2 cellular contexts compared by ENCODE assay signal in the genomic region with DNA sequence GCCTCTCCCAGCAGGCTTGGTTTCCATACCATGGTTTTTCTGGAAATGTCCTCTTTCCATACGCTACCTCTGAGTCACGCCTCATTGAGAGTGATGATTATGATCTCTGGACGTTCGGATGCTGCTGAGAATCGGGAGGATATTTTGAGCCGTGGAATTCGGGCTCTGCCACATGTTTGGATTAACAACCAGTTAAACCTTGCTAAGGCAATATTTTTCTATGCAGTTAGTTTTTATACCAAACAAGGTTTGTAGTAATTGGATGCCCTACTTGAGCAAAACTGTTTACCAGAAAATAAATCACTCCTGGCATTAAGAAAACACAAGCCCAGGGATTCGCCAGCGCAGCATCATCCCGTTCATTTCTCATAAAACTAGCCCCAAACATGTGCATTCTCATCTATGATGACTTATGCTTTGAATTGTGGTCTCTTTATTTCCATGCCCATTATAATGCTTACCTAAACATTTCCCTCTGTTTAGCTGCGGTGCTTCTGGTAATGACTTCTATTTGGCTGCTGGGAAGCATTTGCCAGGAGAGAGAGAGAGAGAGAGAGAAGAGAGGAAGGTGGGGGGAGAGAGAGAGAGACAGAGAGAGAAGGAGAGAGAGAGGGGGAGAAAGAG.
TF ChIP-seq lines count a peak whose summit lies in the region.

No MANE protein-coding gene starts in this region.

TF ChIP-seq in HEK293, 187 proteins besides CTCF, POLR2A, EP300 and RAD21 (continued from another document and continues in another):
- no peak for TF ChIP-seq ZNF530 (tag by site-specific recombination; IDR thresholded peaks at IDR 0.05; ENCODE audit: low read depth)
- TF ChIP-seq ZNF48 (tag by site-specific recombination; IDR thresholded peaks at IDR 0.05) = no peak
- TF ChIP-seq ZNF214 (tag by site-specific recombination; IDR thresholded peaks at IDR 0.05; ENCODE audit: borderline replicate concordance) = no peak
- TF ChIP-seq EGR2 (tag by site-specific recombination; IDR thresholded peaks at IDR 0.05; ENCODE audit: low read depth) = no peak
- TF ChIP-seq ZNF239 (tag by site-specific recombination; IDR thresholded peaks at IDR 0.05) = no peak
- no peak for TF ChIP-seq HOXC10 (CRISPR knock-in tag; IDR thresholded peaks at IDR 0.05)
- TF ChIP-seq, protein P1, sequence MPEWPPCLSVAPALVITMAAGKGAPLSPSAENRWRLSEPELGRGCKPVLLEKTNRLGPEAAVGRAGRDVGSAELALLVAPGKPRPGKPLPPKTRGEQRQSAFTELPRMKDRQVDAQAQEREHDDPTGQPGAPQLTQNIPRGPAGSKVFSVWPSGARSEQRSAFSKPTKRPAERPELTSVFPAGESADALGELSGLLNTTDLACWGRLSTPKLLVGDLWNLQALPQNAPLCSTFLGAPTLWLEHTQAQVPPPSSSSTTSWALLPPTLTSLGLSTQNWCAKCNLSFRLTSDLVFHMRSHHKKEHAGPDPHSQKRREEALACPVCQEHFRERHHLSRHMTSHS (tag by site-specific recombination; IDR thresholded peaks at IDR 0.05) = no peak
- TF ChIP-seq, protein P2, sequence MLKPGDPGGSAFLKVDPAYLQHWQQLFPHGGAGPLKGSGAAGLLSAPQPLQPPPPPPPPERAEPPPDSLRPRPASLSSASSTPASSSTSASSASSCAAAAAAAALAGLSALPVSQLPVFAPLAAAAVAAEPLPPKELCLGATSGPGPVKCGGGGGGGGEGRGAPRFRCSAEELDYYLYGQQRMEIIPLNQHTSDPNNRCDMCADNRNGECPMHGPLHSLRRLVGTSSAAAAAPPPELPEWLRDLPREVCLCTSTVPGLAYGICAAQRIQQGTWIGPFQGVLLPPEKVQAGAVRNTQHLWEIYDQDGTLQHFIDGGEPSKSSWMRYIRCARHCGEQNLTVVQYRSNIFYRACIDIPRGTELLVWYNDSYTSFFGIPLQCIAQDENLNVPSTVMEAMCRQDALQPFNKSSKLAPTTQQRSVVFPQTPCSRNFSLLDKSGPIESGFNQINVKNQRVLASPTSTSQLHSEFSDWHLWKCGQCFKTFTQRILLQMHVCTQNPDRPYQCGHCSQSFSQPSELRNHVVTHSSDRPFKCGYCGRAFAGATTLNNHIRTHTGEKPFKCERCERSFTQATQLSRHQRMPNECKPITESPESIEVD (tag by site-specific recombination; IDR thresholded peaks at IDR 0.05) = peak; percentile 94
- no peak for TF ChIP-seq ZNF10 (tag by site-specific recombination; IDR thresholded peaks at IDR 0.05)
- TF ChIP-seq ZNF600 (tag by site-specific recombination; IDR thresholded peaks at IDR 0.05) = 0 out of 2 replicates have a peak, but pooled peaks have one; percentile 45
- TF ChIP-seq, protein P3, sequence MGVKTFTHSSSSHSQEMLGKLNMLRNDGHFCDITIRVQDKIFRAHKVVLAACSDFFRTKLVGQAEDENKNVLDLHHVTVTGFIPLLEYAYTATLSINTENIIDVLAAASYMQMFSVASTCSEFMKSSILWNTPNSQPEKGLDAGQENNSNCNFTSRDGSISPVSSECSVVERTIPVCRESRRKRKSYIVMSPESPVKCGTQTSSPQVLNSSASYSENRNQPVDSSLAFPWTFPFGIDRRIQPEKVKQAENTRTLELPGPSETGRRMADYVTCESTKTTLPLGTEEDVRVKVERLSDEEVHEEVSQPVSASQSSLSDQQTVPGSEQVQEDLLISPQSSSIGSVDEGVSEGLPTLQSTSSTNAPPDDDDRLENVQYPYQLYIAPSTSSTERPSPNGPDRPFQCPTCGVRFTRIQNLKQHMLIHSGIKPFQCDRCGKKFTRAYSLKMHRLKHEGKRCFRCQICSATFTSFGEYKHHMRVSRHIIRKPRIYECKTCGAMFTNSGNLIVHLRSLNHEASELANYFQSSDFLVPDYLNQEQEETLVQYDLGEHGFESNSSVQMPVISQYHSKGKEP (tag by site-specific recombination; IDR thresholded peaks at IDR 0.05) = no peak
- no peak; the same call in none of the 2 replicates for TF ChIP-seq ZNF629 (tag by site-specific recombination; IDR thresholded peaks at IDR 0.05)
- TF ChIP-seq, protein P4, sequence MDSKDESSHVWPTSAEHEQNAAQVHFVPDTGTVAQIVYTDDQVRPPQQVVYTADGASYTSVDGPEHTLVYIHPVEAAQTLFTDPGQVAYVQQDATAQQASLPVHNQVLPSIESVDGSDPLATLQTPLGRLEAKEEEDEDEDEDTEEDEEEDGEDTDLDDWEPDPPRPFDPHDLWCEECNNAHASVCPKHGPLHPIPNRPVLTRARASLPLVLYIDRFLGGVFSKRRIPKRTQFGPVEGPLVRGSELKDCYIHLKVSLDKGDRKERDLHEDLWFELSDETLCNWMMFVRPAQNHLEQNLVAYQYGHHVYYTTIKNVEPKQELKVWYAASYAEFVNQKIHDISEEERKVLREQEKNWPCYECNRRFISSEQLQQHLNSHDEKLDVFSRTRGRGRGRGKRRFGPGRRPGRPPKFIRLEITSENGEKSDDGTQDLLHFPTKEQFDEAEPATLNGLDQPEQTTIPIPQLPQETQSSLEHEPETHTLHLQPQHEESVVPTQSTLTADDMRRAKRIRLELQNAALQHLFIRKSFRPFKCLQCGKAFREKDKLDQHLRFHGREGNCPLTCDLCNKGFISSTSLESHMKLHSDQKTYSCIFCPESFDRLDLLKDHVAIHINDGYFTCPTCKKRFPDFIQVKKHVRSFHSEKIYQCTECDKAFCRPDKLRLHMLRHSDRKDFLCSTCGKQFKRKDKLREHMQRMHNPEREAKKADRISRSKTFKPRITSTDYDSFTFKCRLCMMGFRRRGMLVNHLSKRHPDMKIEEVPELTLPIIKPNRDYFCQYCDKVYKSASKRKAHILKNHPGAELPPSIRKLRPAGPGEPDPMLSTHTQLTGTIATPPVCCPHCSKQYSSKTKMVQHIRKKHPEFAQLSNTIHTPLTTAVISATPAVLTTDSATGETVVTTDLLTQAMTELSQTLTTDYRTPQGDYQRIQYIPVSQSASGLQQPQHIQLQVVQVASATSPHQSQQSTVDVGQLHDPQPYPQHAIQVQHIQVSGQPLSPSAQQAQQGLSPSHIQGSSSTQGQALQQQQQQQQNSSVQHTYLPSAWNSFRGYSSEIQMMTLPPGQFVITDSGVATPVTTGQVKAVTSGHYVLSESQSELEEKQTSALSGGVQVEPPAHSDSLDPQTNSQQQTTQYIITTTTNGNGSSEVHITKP (tag by site-specific recombination; IDR thresholded peaks at IDR 0.05) = peak; percentile 48; the same call in 1 of the 2 replicates
- no peak; the same call in 1 of the 2 replicates for TF ChIP-seq ZNF202 (tag by site-specific recombination; IDR thresholded peaks at IDR 0.05; ENCODE audit: borderline replicate concordance)
- no peak for TF ChIP-seq ZFP37 (tag by site-specific recombination; IDR thresholded peaks at IDR 0.05)
- TF ChIP-seq, protein P5, sequence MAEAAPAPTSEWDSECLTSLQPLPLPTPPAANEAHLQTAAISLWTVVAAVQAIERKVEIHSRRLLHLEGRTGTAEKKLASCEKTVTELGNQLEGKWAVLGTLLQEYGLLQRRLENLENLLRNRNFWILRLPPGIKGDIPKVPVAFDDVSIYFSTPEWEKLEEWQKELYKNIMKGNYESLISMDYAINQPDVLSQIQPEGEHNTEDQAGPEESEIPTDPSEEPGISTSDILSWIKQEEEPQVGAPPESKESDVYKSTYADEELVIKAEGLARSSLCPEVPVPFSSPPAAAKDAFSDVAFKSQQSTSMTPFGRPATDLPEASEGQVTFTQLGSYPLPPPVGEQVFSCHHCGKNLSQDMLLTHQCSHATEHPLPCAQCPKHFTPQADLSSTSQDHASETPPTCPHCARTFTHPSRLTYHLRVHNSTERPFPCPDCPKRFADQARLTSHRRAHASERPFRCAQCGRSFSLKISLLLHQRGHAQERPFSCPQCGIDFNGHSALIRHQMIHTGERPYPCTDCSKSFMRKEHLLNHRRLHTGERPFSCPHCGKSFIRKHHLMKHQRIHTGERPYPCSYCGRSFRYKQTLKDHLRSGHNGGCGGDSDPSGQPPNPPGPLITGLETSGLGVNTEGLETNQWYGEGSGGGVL (tag by site-specific recombination; IDR thresholded peaks at IDR 0.05) = peak; percentile 88

TF ChIP-seq in SK-N-SH treated with all-trans-retinoic acid at 6 μM for 48 hours, 23 proteins besides CTCF, POLR2A, EP300 and RAD21 (continued from another document):
- TF ChIP-seq, protein P6, sequence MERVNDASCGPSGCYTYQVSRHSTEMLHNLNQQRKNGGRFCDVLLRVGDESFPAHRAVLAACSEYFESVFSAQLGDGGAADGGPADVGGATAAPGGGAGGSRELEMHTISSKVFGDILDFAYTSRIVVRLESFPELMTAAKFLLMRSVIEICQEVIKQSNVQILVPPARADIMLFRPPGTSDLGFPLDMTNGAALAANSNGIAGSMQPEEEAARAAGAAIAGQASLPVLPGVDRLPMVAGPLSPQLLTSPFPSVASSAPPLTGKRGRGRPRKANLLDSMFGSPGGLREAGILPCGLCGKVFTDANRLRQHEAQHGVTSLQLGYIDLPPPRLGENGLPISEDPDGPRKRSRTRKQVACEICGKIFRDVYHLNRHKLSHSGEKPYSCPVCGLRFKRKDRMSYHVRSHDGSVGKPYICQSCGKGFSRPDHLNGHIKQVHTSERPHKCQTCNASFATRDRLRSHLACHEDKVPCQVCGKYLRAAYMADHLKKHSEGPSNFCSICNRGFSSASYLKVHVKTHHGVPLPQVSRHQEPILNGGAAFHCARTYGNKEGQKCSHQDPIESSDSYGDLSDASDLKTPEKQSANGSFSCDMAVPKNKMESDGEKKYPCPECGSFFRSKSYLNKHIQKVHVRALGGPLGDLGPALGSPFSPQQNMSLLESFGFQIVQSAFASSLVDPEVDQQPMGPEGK (CRISPR knock-in tag; IDR thresholded peaks at IDR 0.05; ENCODE audit: borderline replicate concordance) = no peak
